8 cellular contexts compared by ENCODE assay signal in the genomic region with DNA sequence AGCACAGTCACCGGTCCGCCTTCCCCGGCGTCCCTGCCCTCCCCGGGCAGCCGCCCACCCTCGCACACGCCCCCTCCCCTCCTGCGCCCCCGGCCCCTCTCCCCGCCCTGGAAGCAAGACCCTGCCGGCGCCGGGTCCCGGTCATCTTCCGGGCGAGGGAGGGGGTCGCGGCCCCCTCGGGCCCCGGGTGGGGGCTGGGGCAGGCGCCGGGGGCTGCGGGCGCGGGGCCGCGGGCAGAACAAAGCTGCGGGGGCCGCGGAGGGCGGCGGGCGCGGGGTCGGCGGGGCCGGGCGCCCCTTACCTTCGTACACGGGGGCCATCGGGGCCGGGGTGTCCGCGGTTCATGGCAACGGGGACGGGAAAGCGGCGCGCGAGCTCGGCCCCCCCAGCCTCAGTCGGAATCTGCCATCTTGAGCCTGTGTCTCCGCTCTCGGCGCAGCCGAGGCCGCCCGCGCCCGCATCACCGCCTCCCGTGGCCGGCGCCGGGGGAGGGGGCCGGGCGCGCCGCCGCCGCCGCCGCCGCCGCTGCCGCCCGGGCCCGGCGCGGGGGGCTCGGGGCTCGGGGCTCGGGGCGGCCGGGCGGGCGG. TPM values are rescaled to one million over a fixed set of nuclear protein-coding genes. Genes with fewer than 3 reads are reported as not detected.
DNase-seq lines count a peak whose midpoint lies in the region; ATAC-seq and TF ChIP-seq lines count a peak whose summit lies in the region.

No MANE protein-coding gene starts in this region.

- H4K20me1 ChIP-seq in MM.1S (ENCODE audit: insufficient read depth, low read length), result no peaks in the 10 kb centered on the region

- no peaks in the 10 kb centered on the region for H3K27me3 ChIP-seq in MM.1S (replicated peaks; ENCODE audit: insufficient read depth, low read length)
- H3K27me3 ChIP-seq in neuronal stem cell (ENCODE audit: control insufficient read depth in 3 of 3, insufficient read depth in 3 of 3, low read depth in 1 of 3, low read length in 3 of 3), result peaks cover 0 to 8% (median 0%) of the 10 kb centered on the region in 3 experiments

- H2BK15ac ChIP-seq in neuronal stem cell (ENCODE audit: low read length), result no peak overlapping the region

- peaks cover 35% of the 10 kb centered on the region for H3K4me1 ChIP-seq in MM.1S (ENCODE audit: low read length)
- H3K4me1 ChIP-seq in neuronal stem cell (ENCODE audit: control insufficient read depth in 2 of 2, insufficient read depth in 1 of 2, low read depth in 1 of 2, low read length in 2 of 2), result peaks cover 5 to 11% of the 10 kb centered on the region in 2 donors

- no peak overlapping the region for H2BK120ac ChIP-seq in neuronal stem cell (ENCODE audit: low read depth, low read length)

- no peak overlapping the region for H2AK5ac ChIP-seq in neuronal stem cell (ENCODE audit: low read depth, low read length)

- H3K4me2 ChIP-seq in MM.1S (ENCODE audit: low read depth, low read length) (peak overlapping the region; percentile 95; the same call in 1 of the 2 replicates), neuronal stem cell (ENCODE audit: insufficient read depth, low read length, poor library complexity, severe bottlenecking) (peak overlapping the region; percentile 79)

- peak overlapping the region; percentile 83 for H3K18ac ChIP-seq in neuronal stem cell (ENCODE audit: low read length)

- H3K79me1 ChIP-seq in neuronal stem cell (ENCODE audit: low read depth, low read length), result peaks cover 2% of the 10 kb centered on the region

- peak; percentile 6 for ATAC-seq in GM21367 (IDR thresholded peaks at IDR 0.05; ENCODE audit: unreplicated experiment)
- peak; percentile 31 to 34 for ATAC-seq in activated T-cell treated with anti-CD3 and anti-CD28 coated beads, Interleukin-2, amount 50 U/mL, for 72 hours (replicated peaks in 1 of 2)
- no peak for ATAC-seq in GM21360 (IDR thresholded peaks at IDR 0.05; ENCODE audit: unreplicated experiment)

- peak; percentile 59 for DNase-seq in CD1c-positive myeloid dendritic cell (ENCODE audit: extremely low spot score)
- DNase-seq in MM.1S, result peak; percentile 50
- peak; percentile 52 to 55 for DNase-seq in activated T-cell treated with anti-CD3 and anti-CD28 coated beads, Interleukin-2, amount 50 U/mL, for 72 hours
- DNase-seq in fibroblast of the aortic adventitia (ENCODE audit: low read depth), result no peak
- peak; percentile 39 for DNase-seq in neuronal stem cell (ENCODE audit: low spot score)
- no peak for DNase-seq in A172 (ENCODE audit: low spot score)

- H4K8ac ChIP-seq in neuronal stem cell (ENCODE audit: low read depth, low read length), result no peak overlapping the region

- no peak overlapping the region for H4K91ac ChIP-seq in neuronal stem cell (ENCODE audit: low read depth, low read length, poor library complexity)

- peaks cover 5 to 7% of the 10 kb centered on the region in 2 donors for H3K36me3 Mint-ChIP-seq in activated T-cell treated with anti-CD3 and anti-CD28 coated beads, Interleukin-2, amount 50 U/mL, for 72 hours (ENCODE audit: insufficient read depth in 2 of 2)

- no peak overlapping the region for H3K14ac ChIP-seq in neuronal stem cell (ENCODE audit: low read length)

- peaks cover 56% of the 10 kb centered on the region for H3K79me2 ChIP-seq in MM.1S (ENCODE audit: low read length)

- no peaks in the 10 kb centered on the region for H3K9me2 ChIP-seq in MM.1S (replicated peaks; ENCODE audit: insufficient read depth, low read length)

- no peak overlapping the region for H3K4ac ChIP-seq in neuronal stem cell (ENCODE audit: low read length)

- no peaks in the 10 kb centered on the region for H3K9me3 Mint-ChIP-seq in activated T-cell treated with anti-CD3 and anti-CD28 coated beads, Interleukin-2, amount 50 U/mL, for 72 hours

- no peak overlapping the region for H3K27ac Mint-ChIP-seq in activated T-cell treated with anti-CD3 and anti-CD28 coated beads, Interleukin-2, amount 50 U/mL, for 72 hours

- peaks cover 25% of the 10 kb centered on the region for H3K27me3 Mint-ChIP-seq in activated T-cell treated with anti-CD3 and anti-CD28 coated beads, Interleukin-2, amount 50 U/mL, for 72 hours (ENCODE audit: low read depth)

- WGBS in neuronal stem cell (ENCODE audit: extremely low coverage in 2 of 2, insufficient read length in 2 of 2, insufficient replicate concordance in 1 of 2), 2 donors, result no CpG with 5 or more reads among the region's 88 CpGs

- peak overlapping the region; percentile 81 for H3K4me3 ChIP-seq in MM.1S (ENCODE audit: low read length)
- peak overlapping the region; percentile 86 for H3K4me3 ChIP-seq in fibroblast of the aortic adventitia (ENCODE audit: low read depth, low read length)
- peak overlapping the region; percentile 74 to 93 for H3K4me3 ChIP-seq in neuronal stem cell (ENCODE audit: low read length in 2 of 2)

- H2BK5ac ChIP-seq in neuronal stem cell (ENCODE audit: low read length), result peak overlapping the region; percentile 69

- H3K27ac ChIP-seq in MM.1S (ENCODE audit: low read length) (peak overlapping the region; percentile 92; the same call in 1 of the 2 replicates), neuronal stem cell (replicated peaks; ENCODE audit: low read length) (no peak overlapping the region)

- H3K23ac ChIP-seq in neuronal stem cell (ENCODE audit: low read depth, low read length, poor library complexity), result no peak overlapping the region

- H3K4me3 Mint-ChIP-seq in activated T-cell treated with anti-CD3 and anti-CD28 coated beads, Interleukin-2, amount 50 U/mL, for 72 hours, result peak overlapping the region; percentile 97 to 99

- H3K9me3 ChIP-seq in MM.1S (replicated peaks; ENCODE audit: insufficient read depth, low read length), result no peaks in the 10 kb centered on the region
- no peaks in the 10 kb centered on the region for H3K9me3 ChIP-seq in neuronal stem cell (replicated peaks in 1 of 2; ENCODE audit: control insufficient read depth in 2 of 2, insufficient read depth in 1 of 2, low read depth in 1 of 2, low read length in 2 of 2)

- 0 out of 2 replicates have a peak overlapping the region, but pooled peaks have one; percentile 54 for H2AFZ ChIP-seq in MM.1S (ENCODE audit: low read length)
- H2AFZ ChIP-seq in neuronal stem cell (ENCODE audit: low read length), result peak overlapping the region; percentile 85

- H3K4me1 Mint-ChIP-seq in activated T-cell treated with anti-CD3 and anti-CD28 coated beads, Interleukin-2, amount 50 U/mL, for 72 hours (ENCODE audit: low read depth), result peaks cover 56% of the 10 kb centered on the region

- TF ChIP-seq CTCF in MM.1S (IDR thresholded peaks at IDR 0.05; ENCODE audit: low read length) (no peak), fibroblast of the aortic adventitia (IDR thresholded peaks at IDR 0.05; ENCODE audit: insufficient read depth, low read length) (no peak)

- no peak overlapping the region for H2BK12ac ChIP-seq in neuronal stem cell (ENCODE audit: low read length)

- H3K36me3 ChIP-seq in MM.1S (replicated peaks; ENCODE audit: insufficient read depth, low read length), result no peaks in the 10 kb centered on the region
- peaks cover 0 to 29% of the 10 kb centered on the region in 2 donors for H3K36me3 ChIP-seq in neuronal stem cell (replicated peaks in 1 of 2; ENCODE audit: control insufficient read depth in 2 of 2, insufficient read depth in 2 of 2, low read length in 2 of 2)

- H3K9ac ChIP-seq in MM.1S (ENCODE audit: low read length) (peak overlapping the region; percentile 86), neuronal stem cell (ENCODE audit: low read depth, low read length, poor library complexity) (peak overlapping the region; percentile 85)

- peaks cover 37% of the 10 kb centered on the region for H3F3A ChIP-seq in MM.1S (ENCODE audit: insufficient read depth, low read length)

RNA-seq across cellular contexts. Expression of gene HIPK2, which starts 0.4 kb away (rescaled TPM):
- total RNA-seq in activated T-cell treated with anti-CD3 and anti-CD28 coated beads, Interleukin-2, amount 50 U/mL, for 72 hours, result 10 to 100 TPM; 28.7 to 35.4 TPM
- 16.6 and 28.8 TPM in 2 replicates for total RNA-seq in fibroblast of the aortic adventitia (ENCODE audit: low replicate concordance)
- 23.0 TPM for polyA plus RNA-seq in neuronal stem cell (2013, experiment 1 of 2)
- polyA plus RNA-seq in neuronal stem cell (2013, experiment 2 of 2), result 24.8 TPM
- 3.6 and 4.0 TPM in 2 replicates for total RNA-seq in A172 (2014; rRNA removed; shearing (Covaris generic))

RNA-seq across cellular contexts. Expression of gene TBXAS1, which starts 51.7 kb away (rescaled TPM):
- total RNA-seq in activated T-cell treated with anti-CD3 and anti-CD28 coated beads, Interleukin-2, amount 50 U/mL, for 72 hours, result 1 to 10 TPM; 3.9 to 4.7 TPM
- 2.4 and 2.6 TPM in 2 replicates for total RNA-seq in fibroblast of the aortic adventitia (ENCODE audit: low replicate concordance)
- polyA plus RNA-seq in neuronal stem cell (2013, experiment 1 of 2), result 3.9 TPM
- 3.3 TPM for polyA plus RNA-seq in neuronal stem cell (2013, experiment 2 of 2)
- total RNA-seq in A172 (2014; rRNA removed; shearing (Covaris generic)), result 0.26 and 0.83 TPM in 2 replicates

Comparison
In these comparisons a context has a peak if more than half of its experiments do, and no peak if none do; other contexts are left out.
1. DNase-seq: peak in CD1c-positive myeloid dendritic cell (single experiment), MM.1S (single experiment), activated T-cell treated with anti-CD3 and anti-CD28 coated beads, Interleukin-2, amount 50 U/mL, for 72 hours (2 of 2) and neuronal stem cell (single experiment); none in fibroblast of the aortic adventitia (single experiment) and A172 (single experiment).
2. Peak in every context shown above with its lines, with median percentiles within 50 percentile points of each other: H3K4me3 ChIP-seq.